In genomic region chr15:57591822-57592367, GRCh38 we compare ENCODE assay signal across 9 cellular contexts. TPM values are rescaled to one million over a fixed set of nuclear protein-coding genes. Genes with fewer than 3 reads are reported as not detected.
DNase-seq lines count a peak whose midpoint lies in the region; ATAC-seq and TF ChIP-seq lines count a peak whose summit lies in the region.
"Had no signal": no experiment of that assay in that cellular context is flagged by ENCODE, and none has a peak within 500 bp of the region (broad histone marks: within the 10 kb centered on the region; RNA-seq: fewer than 3 reads in every experiment).

Gene MYZAP (plus strand): TSS chr15:57591904. CDS start chr15:57592035, 131 bp downstream.

- 1% methylated on average over 58 of the region's 58 CpGs for WGBS in HUES64
- 0% methylated on average over 6 of the region's 58 CpGs; no CpG with 5 or more reads in 1 of the 2 donors for WGBS in testis, 2 donors

- no peaks in the 10 kb centered on the region for H3K9me3 Mint-ChIP-seq in natural killer cell treated with Interleukin-12 subunit alpha and Interleukin-12 subunit beta and Interleukin-15 and Interleukin-18, amount 100 ng/mL, for 72 hours
- H3K9me3 Mint-ChIP-seq: central memory CD8-positive, alpha-beta T cell had no signal

- H4K20me1 ChIP-seq in fibroblast of lung (ENCODE audit: control insufficient read depth, extremely low read depth, insufficient read depth, low read length), result no peaks in the 10 kb centered on the region

- peak within 1 kb of the TSS; percentile 97 for H2AFZ ChIP-seq in ACC112 (ENCODE audit: low read length, unreplicated experiment)
- no peak within 1 kb of the TSS for H2AFZ ChIP-seq in fibroblast of lung (ENCODE audit: low read length)

- H3K36me3 Mint-ChIP-seq in natural killer cell treated with Interleukin-12 subunit alpha and Interleukin-12 subunit beta and Interleukin-15 and Interleukin-18, amount 100 ng/mL, for 72 hours, result no peaks in the 10 kb centered on the region

- H3K9ac ChIP-seq in HUES64 (ENCODE audit: low read depth, low read length), result peak within 1 kb of the TSS; percentile 59; the same call in 1 of the 2 replicates
- no peak within 1 kb of the TSS for H3K9ac ChIP-seq in fibroblast of lung (ENCODE audit: insufficient read depth, low read length)

- no peak within 1 kb of the TSS for H3K27ac Mint-ChIP-seq in natural killer cell treated with Interleukin-12 subunit alpha and Interleukin-12 subunit beta and Interleukin-15 and Interleukin-18, amount 100 ng/mL, for 72 hours

- H3K4me1 ChIP-seq in ACC112 (ENCODE audit: control insufficient read depth, insufficient read depth, low read length, unreplicated experiment), result peaks cover 33% of the 10 kb centered on the region
- H3K4me1 ChIP-seq in HUES64 (ENCODE audit: insufficient read depth, low read length), result no peaks in the 10 kb centered on the region
- no peaks in the 10 kb centered on the region for H3K4me1 ChIP-seq in fibroblast of lung (ENCODE audit: control insufficient read depth, extremely low read depth, insufficient read depth, low read length)
- peaks cover 19% of the 10 kb centered on the region for H3K4me1 ChIP-seq in testis

- ATAC-seq in natural killer cell treated with Interleukin-12 subunit alpha and Interleukin-12 subunit beta and Interleukin-15 and Interleukin-18, amount 100 ng/mL, for 72 hours, result peak; percentile 57 to 79

- H3K4me3 ChIP-seq in ACC112 (ENCODE audit: low read depth, low read length) (peak within 1 kb of the TSS; percentile 86), HUES64 (ENCODE audit: low read length) (peak within 1 kb of the TSS; percentile 73), fibroblast of lung (replicated peaks in 1 of 4; ENCODE audit: control extremely low read depth in 1 of 4, insufficient read depth in 1 of 4, low read depth in 3 of 4, low read length in 4 of 4) (peak within 1 kb of the TSS in 3 of 4 experiments; percentile 25 to 43 (median 36)), testis (peak within 1 kb of the TSS; percentile 56 to 70)

- no peak for TF ChIP-seq POLR2A in testis (IDR thresholded peaks at IDR 0.05)

- no peak within 1 kb of the TSS for H3K4me3 Mint-ChIP-seq in natural killer cell treated with Interleukin-12 subunit alpha and Interleukin-12 subunit beta and Interleukin-15 and Interleukin-18, amount 100 ng/mL, for 72 hours
- H3K4me3 Mint-ChIP-seq: central memory CD8-positive, alpha-beta T cell had no signal

- H3K27me3 ChIP-seq in ACC112 (ENCODE audit: insufficient read depth, low read length) (no peaks in the 10 kb centered on the region), HUES64 (ENCODE audit: insufficient read depth, low read length) (peaks cover 36% of the 10 kb centered on the region), fibroblast of lung (ENCODE audit: control insufficient read depth, insufficient read depth, low read length) (peaks cover 14% of the 10 kb centered on the region), testis (no peaks in the 10 kb centered on the region)

- H3K27ac ChIP-seq in ACC112 (ENCODE audit: low read depth, low read length) (no peak within 1 kb of the TSS), HUES64 (ENCODE audit: low read depth, low read length) (no peak within 1 kb of the TSS), fibroblast of lung (ENCODE audit: insufficient read depth, low read length) (no peak within 1 kb of the TSS), testis (peak within 1 kb of the TSS; percentile 50 to 59)

- peak within 1 kb of the TSS; percentile 51 for H3K4me2 ChIP-seq in fibroblast of lung (ENCODE audit: extremely low read depth, insufficient read depth, low read length)

- H3K9me3 ChIP-seq in HUES64 (ENCODE audit: insufficient read depth, low read depth, low read length) (no peaks in the 10 kb centered on the region), fibroblast of lung (ENCODE audit: control insufficient read depth, insufficient read depth, low read depth, low read length) (no peaks in the 10 kb centered on the region), testis (no peaks in the 10 kb centered on the region)

- no peaks in the 10 kb centered on the region for H3K79me2 ChIP-seq in ACC112 (ENCODE audit: control insufficient read depth, insufficient read depth, low read length, unreplicated experiment)
- no peaks in the 10 kb centered on the region for H3K79me2 ChIP-seq in fibroblast of lung (ENCODE audit: control insufficient read depth, insufficient read depth, low read length)

- no peaks in the 10 kb centered on the region for H3K4me1 Mint-ChIP-seq in natural killer cell treated with Interleukin-12 subunit alpha and Interleukin-12 subunit beta and Interleukin-15 and Interleukin-18, amount 100 ng/mL, for 72 hours (ENCODE audit: low read depth in 2 of 2)

- TF ChIP-seq CTCF in fibroblast of lung (conservative IDR thresholded peaks at IDR 0.05 in 1 of 2, IDR thresholded peaks at IDR 0.05 in 1 of 2; ENCODE audit: low read depth in 1 of 2, low read length in 2 of 2), result no peak
- no peak for TF ChIP-seq CTCF in testis (IDR thresholded peaks at IDR 0.05)

- intact Hi-C loops in testis (cut with DNase I; ENCODE audit: low total_unique reads), result no loop called here

- DNase-seq in activated T-cell treated with anti-CD3 and anti-CD28 coated beads for 24 hours (ENCODE audit: low read depth), result peak; percentile 37
- peak in 1 of 2 donors; percentile 31 for DNase-seq in fibroblast of lung (ENCODE audit: low read depth in 2 of 2)
- no peak for DNase-seq in natural killer cell treated with Interleukin-12 subunit alpha and Interleukin-12 subunit beta and Interleukin-15 and Interleukin-18, amount 100 ng/mL, for 72 hours (ENCODE audit: low spot score)
- peak; percentile 55 for DNase-seq in testis
- DNase-seq in SIG-M5 treated with dmso at 0.1 percent for 504 hours (lab: John Stamatoyannopoulos, UW; ENCODE audit: unreplicated experiment), result no peak
- DNase-seq in NCI-H187 (lab: John Stamatoyannopoulos, UW), result no peak

- H3K27me3 Mint-ChIP-seq in natural killer cell treated with Interleukin-12 subunit alpha and Interleukin-12 subunit beta and Interleukin-15 and Interleukin-18, amount 100 ng/mL, for 72 hours, result peaks cover 36 to 48% of the 10 kb centered on the region in 2 donors

- H3K36me3 ChIP-seq in ACC112 (ENCODE audit: insufficient read depth, low read length) (no peaks in the 10 kb centered on the region), HUES64 (ENCODE audit: insufficient read depth, low read length) (no peaks in the 10 kb centered on the region), fibroblast of lung (ENCODE audit: control insufficient read depth, insufficient read depth, low read length) (no peaks in the 10 kb centered on the region), testis (ENCODE audit: low read depth, missing control alignments) (no peaks in the 10 kb centered on the region)

RNA-seq across cellular contexts. Expression of gene MYZAP, which starts in this region (rescaled TPM):
- polyA plus RNA-seq in HUES64 (2013, experiment 1 of 2), result 0.85 TPM
- 0.89 TPM for polyA plus RNA-seq in HUES64 (2013, experiment 2 of 2)
- total RNA-seq in fibroblast of lung (0.17 TPM in 1 of 2 replicates, not detected in the other), testis (1 to 10 TPM; 3.3 to 6.8 TPM)
- polyA plus RNA-seq in fibroblast of lung (0.08 TPM in 1 of 2 replicates, not detected in the other), testis (ENCODE audit: insufficient read depth, low read depth, low replicate concordance) (5.6 TPM)
- polyA plus RNA-seq in fibroblast of lung (2012), result not detected in 2 replicates
- not detected in 2 replicates for polyA minus RNA-seq in fibroblast of lung (ENCODE audit: low replicate concordance)
- not detected for total RNA-seq in natural killer cell treated with Interleukin-12 subunit alpha and Interleukin-12 subunit beta and Interleukin-15 and Interleukin-18, amount 100 ng/mL, for 72 hours

Comparison
In these comparisons a context has a peak if more than half of its experiments do, and no peak if none do; other contexts are left out.
1. Peak in ATAC-seq in natural killer cell treated with Interleukin-12 subunit alpha and Interleukin-12 subunit beta and Interleukin-15 and Interleukin-18, amount 100 ng/mL, for 72 hours; RNA of the gene not detected or under 1 TPM.
2. H3K27ac ChIP-seq: peak in testis (2 of 2); none in ACC112 (single experiment), HUES64 (single experiment) and fibroblast of lung (single experiment).
3. H3K4me3 ChIP-seq: peak in every context shown above with its lines; median percentile 86 in ACC112; 73 in HUES64; 63 in testis; 36 in fibroblast of lung.
4. DNase-seq: peak in activated T-cell treated with anti-CD3 and anti-CD28 coated beads for 24 hours (single experiment) and testis (single experiment); none in natural killer cell treated with Interleukin-12 subunit alpha and Interleukin-12 subunit beta and Interleukin-15 and Interleukin-18, amount 100 ng/mL, for 72 hours (single experiment), SIG-M5 treated with dmso at 0.1 percent for 504 hours (single experiment) and NCI-H187 (0 of 2).